In the genomic region with DNA sequence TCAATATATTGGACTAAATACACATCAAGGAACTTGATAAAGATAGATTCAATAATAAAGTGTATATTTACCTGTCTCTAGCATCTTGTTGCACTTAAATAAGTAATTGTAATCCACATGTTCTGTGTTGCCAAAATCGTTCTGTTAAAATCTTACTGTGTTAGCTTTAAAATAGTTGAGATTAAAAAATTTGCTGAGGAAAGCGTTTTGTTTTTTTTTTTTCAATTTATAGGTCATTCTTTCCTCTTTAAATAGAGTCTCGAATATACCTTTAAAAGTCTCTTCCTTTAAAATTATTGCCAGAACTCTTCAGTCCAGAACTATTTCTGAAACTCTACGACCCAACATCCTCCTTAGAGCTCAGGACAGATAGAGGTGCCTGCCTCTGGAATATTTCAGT, we compare ENCODE assay signal across 24 cellular contexts.
DNase-seq lines count a peak whose midpoint lies in the region; ATAC-seq, FAIRE-seq and TF ChIP-seq lines count a peak whose summit lies in the region.
"Had no signal": no experiment of that assay in that cellular context is flagged by ENCODE, and none has a peak within 500 bp of the region (broad histone marks: within the 10 kb centered on the region; RNA-seq: fewer than 3 reads in every experiment).

No MANE protein-coding gene starts in this region.

- TF ChIP-seq RAD21 in HepG2 (CRISPR knock-in tag; IDR thresholded peaks at IDR 0.05), result no peak

- no peaks in the 10 kb centered on the region for H3K4me1 ChIP-seq in HepG2 (ENCODE audit: insufficient read depth, low read length)
- no peaks in the 10 kb centered on the region for H3K4me1 ChIP-seq in right lobe of liver
- H3K4me1 ChIP-seq: BLaER1 had no signal

- no peaks in the 10 kb centered on the region for H4K20me1 ChIP-seq in HepG2 (ENCODE audit: insufficient read depth, low read length)
- H4K20me1 ChIP-seq: BLaER1 had no signal

- CTCF ChIA-PET in HepG2 (lab: Yijun Ruan, JAX; ENCODE audit: low intra/inter-chr PET ratio, low total read pairs), result no interaction called here

- intact Hi-C loops in HepG2 (cut with micrococcal nuclease; ENCODE audit: unreplicated experiment), result no loop called here
- intact Hi-C loops in right lobe of liver (cut with DNase I), result no loop called here
- intact Hi-C loops in head of caudate nucleus (cut with DNase I), result no loop called here

- H3K4me2 ChIP-seq in HepG2 (ENCODE audit: low read depth, low read length), result no peak overlapping the region
- H3K4me2 ChIP-seq: BLaER1 had no signal

- H3K9ac ChIP-seq in HepG2 (ENCODE audit: insufficient read depth, low read depth, low read length) (no peak overlapping the region), SK-N-MC (ENCODE audit: insufficient read length) (no peak overlapping the region)
- H3K9ac ChIP-seq: BLaER1 had no signal

- H3K27me3 ChIP-seq in HepG2 (ENCODE audit: control insufficient read depth in 1 of 2, insufficient read depth in 2 of 2, low read length in 2 of 2), result no peaks in the 10 kb centered on the region
- no peaks in the 10 kb centered on the region for H3K27me3 ChIP-seq in right lobe of liver
- H3K27me3 ChIP-seq: BE2C, BLaER1 had no signal

- no TSS peak for BruUV-seq in HepG2 (replicated peaks; lab: Mats Ljungman, UMichigan)

- POLR2A ChIA-PET in HepG2 (lab: Yijun Ruan, JAX), result no interaction called here

- 0% methylated on average over 4 of the region's 4 CpGs for WGBS in HepG2 (ENCODE audit: low lambda C conversion rate)
- WGBS in right lobe of liver (ENCODE audit: insufficient coverage, low coverage, low lambda C conversion rate, missing lambda C conversion rate), result 20% methylated on average over 4 of the region's 4 CpGs

- in situ Hi-C loops in HepG2 (cut with HindIII; ENCODE audit: extremely low pct_ligation_motif_present, low pct_unique_long_range_greater_than_20kb), result no loop called here

- H3K79me2 ChIP-seq in HepG2 (ENCODE audit: insufficient read depth, low read length), result no peaks in the 10 kb centered on the region

- TF ChIP-seq EP300 in HepG2 (IDR thresholded peaks at IDR 0.05; ENCODE audit: low read depth in 2 of 2, low read length in 2 of 2) (no peak), HepG2 (CRISPR knock-in tag; IDR thresholded peaks at IDR 0.05; ENCODE audit: borderline replicate concordance) (no peak)

- FAIRE-seq in HepG2 (lab: Jason Lieb, UNC), result no peak
- FAIRE-seq: GM12878, GM12892, GM18507 had no signal

- no peak overlapping the region for H3K4me3 ChIP-seq in HepG2 (replicated peaks in 1 of 3; ENCODE audit: insufficient read depth in 1 of 3, low read depth in 2 of 3, low read length in 3 of 3)
- no peak overlapping the region for H3K4me3 ChIP-seq in right lobe of liver
- no peak overlapping the region for H3K4me3 ChIP-seq in SK-N-MC
- H3K4me3 ChIP-seq: BLaER1, GM12878 had no signal

- H2AFZ ChIP-seq in HepG2 (ENCODE audit: low read length), result no peak overlapping the region

- no peak overlapping the region for H3K27ac ChIP-seq in HepG2 (ENCODE audit: extremely low read length, insufficient read depth, low read length)
- H3K27ac ChIP-seq in right lobe of liver, result no peak overlapping the region
- H3K27ac ChIP-seq in SK-N-MC, result peak overlapping the region; percentile 85; the same call in 1 of the 2 replicates
- H3K27ac ChIP-seq: 22Rv1, BLaER1 had no signal

- no peak for TF ChIP-seq POLR2A in HepG2 (IDR thresholded peaks at IDR 0.05; ENCODE audit: insufficient read depth in 1 of 2, low read depth in 2 of 2, low read length in 2 of 2)
- no peak for TF ChIP-seq POLR2A in right lobe of liver (IDR thresholded peaks at IDR 0.05)

- H3K36me3 ChIP-seq in HepG2 (replicated peaks in 1 of 2; ENCODE audit: control insufficient read depth in 1 of 2, insufficient read depth in 2 of 2, low read length in 2 of 2) (no peaks in the 10 kb centered on the region), right lobe of liver (no peaks in the 10 kb centered on the region), SK-N-MC (ENCODE audit: insufficient read depth, low read length) (no peaks in the 10 kb centered on the region)
- H3K36me3 ChIP-seq: BE2C, BLaER1 had no signal

- H3K9me3 ChIP-seq in HepG2 (ENCODE audit: low read length), result no peaks in the 10 kb centered on the region
- H3K9me3 ChIP-seq in right lobe of liver, result no peaks in the 10 kb centered on the region
- H3K9me3 ChIP-seq in SK-N-MC (ENCODE audit: low read depth, low read length), result no peaks in the 10 kb centered on the region
- H3K9me3 ChIP-seq: BE2C, BLaER1 had no signal

- ATAC-seq in HepG2, result no peak
- no peak for ATAC-seq in right lobe of liver
- ATAC-seq in HG03432 (IDR thresholded peaks at IDR 0.05; ENCODE audit: unreplicated experiment), result no peak
- ATAC-seq: GM12878 had no signal

- DNase-seq in HepG2 (ENCODE audit: low spot score) (no peak), right lobe of liver (no peak), SK-N-MC (ENCODE audit: low read depth, low spot score) (no peak), head of caudate nucleus (no peak)
- DNase-seq: ACHN; BE2C; C1 segment of cervical spinal cord; CD4-positive, alpha-beta memory T cell; CD4-positive, CD25-positive, alpha-beta regulatory T cell; CD8-positive, alpha-beta memory T cell; COR-L47; DMS 273 treated with DMSO at 0.1 percent for 48 hours; DMS153; DMS53; DMS79; DND-41; EL; GDM1 had no signal

- no peak for TF ChIP-seq CTCF in HepG2 (CRISPR knock-in tag; IDR thresholded peaks at IDR 0.05)
- no peak for TF ChIP-seq CTCF in right lobe of liver (IDR thresholded peaks at IDR 0.05)

TF ChIP-seq in HepG2, 621 proteins besides CTCF, POLR2A, EP300 and RAD21:
- TF ChIP-seq, protein P1, sequence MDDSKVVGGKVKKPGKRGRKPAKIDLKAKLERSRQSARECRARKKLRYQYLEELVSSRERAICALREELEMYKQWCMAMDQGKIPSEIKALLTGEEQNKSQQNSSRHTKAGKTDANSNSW (CRISPR knock-in tag; IDR thresholded peaks at IDR 0.05; ENCODE audit: borderline replicate concordance), result no peak
- TF ChIP-seq MAFF (IDR thresholded peaks at IDR 0.05; ENCODE audit: low read depth, low read length) (peak; percentile 43; the same call in 1 of the 2 replicates), MAFK (conservative IDR thresholded peaks at IDR 0.05 in 1 of 2, IDR thresholded peaks at IDR 0.05 in 1 of 2; ENCODE audit: low read length in 2 of 2) (peak; percentile 57 to 73; a peak in 3 of 4 replicates), MZF1 (CRISPR knock-in tag; IDR thresholded peaks at IDR 0.05; ENCODE audit: borderline replicate concordance) (no peak)
- TF ChIP-seq, protein P2, sequence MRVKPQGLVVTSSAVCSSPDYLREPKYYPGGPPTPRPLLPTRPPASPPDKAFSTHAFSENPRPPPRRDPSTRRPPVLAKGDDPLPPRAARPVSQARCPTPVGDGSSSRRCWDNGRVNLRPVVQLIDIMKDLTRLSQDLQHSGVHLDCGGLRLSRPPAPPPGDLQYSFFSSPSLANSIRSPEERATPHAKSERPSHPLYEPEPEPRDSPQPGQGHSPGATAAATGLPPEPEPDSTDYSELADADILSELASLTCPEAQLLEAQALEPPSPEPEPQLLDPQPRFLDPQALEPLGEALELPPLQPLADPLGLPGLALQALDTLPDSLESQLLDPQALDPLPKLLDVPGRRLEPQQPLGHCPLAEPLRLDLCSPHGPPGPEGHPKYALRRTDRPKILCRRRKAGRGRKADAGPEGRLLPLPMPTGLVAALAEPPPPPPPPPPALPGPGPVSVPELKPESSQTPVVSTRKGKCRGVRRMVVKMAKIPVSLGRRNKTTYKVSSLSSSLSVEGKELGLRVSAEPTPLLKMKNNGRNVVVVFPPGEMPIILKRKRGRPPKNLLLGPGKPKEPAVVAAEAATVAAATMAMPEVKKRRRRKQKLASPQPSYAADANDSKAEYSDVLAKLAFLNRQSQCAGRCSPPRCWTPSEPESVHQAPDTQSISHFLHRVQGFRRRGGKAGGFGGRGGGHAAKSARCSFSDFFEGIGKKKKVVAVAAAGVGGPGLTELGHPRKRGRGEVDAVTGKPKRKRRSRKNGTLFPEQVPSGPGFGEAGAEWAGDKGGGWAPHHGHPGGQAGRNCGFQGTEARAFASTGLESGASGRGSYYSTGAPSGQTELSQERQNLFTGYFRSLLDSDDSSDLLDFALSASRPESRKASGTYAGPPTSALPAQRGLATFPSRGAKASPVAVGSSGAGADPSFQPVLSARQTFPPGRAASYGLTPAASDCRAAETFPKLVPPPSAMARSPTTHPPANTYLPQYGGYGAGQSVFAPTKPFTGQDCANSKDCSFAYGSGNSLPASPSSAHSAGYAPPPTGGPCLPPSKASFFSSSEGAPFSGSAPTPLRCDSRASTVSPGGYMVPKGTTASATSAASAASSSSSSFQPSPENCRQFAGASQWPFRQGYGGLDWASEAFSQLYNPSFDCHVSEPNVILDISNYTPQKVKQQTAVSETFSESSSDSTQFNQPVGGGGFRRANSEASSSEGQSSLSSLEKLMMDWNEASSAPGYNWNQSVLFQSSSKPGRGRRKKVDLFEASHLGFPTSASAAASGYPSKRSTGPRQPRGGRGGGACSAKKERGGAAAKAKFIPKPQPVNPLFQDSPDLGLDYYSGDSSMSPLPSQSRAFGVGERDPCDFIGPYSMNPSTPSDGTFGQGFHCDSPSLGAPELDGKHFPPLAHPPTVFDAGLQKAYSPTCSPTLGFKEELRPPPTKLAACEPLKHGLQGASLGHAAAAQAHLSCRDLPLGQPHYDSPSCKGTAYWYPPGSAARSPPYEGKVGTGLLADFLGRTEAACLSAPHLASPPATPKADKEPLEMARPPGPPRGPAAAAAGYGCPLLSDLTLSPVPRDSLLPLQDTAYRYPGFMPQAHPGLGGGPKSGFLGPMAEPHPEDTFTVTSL (CRISPR knock-in tag; IDR thresholded peaks at IDR 0.05; ENCODE audit: borderline replicate concordance), result no peak
